18 cellular contexts compared by ENCODE assay signal in the genomic region with DNA sequence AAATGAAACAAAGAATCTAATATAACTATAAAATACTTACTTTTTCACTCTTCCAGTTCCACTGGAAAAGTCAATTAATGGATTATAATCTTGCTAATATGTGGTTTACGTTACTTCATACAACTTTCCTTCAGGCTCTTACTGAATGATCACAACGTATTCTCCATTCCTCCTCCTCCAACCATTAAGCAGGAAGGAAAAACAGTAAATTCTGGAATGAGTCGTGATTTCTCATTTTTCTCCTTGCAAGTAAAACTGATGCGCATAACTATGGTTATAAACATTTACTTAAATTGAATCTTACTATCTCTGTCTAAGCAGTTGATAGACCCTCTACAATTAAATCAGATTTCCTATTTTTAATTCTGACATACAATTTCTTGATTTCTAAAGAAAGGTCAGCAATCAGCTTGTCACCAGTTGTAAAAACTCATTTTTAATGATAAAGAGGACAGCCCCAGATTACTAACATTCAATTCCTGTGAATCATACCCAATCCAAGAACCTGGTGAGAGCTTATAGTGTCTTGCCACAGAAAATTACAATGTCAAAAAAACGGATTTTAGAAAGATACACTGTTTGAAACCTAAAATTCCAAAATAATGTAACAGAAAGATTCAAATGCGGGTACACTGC.
DNase-seq lines count a peak whose midpoint lies in the region; ATAC-seq and TF ChIP-seq lines count a peak whose summit lies in the region.
"Had no signal": no experiment of that assay in that cellular context is flagged by ENCODE, and none has a peak within 500 bp of the region (broad histone marks: within the 10 kb centered on the region; RNA-seq: fewer than 3 reads in every experiment).

No MANE protein-coding gene starts in this region.

- DNase-seq in ELR (ENCODE audit: low read depth) (peak; percentile 63), NCI-H226 (peak; percentile 20), chondrocyte (ENCODE audit: low spot score) (no peak), nephron progenitor cell (no peak), GM10248 (ENCODE audit: extremely low spot score) (no peak), MG63 (no peak)
- DNase-seq in activated CD4-positive, alpha-beta T cell treated with anti-CD3 and anti-CD28 coated beads for 1 hour = no peak
- DNase-seq: activated CD8-positive, alpha-beta memory T cell treated with anti-CD3 and anti-CD28 coated beads, Interleukin-2, amount 50 U/mL, for 4 hours; CD8-positive, alpha-beta T cell; cerebellar nuclear complex; left lung; natural killer cell; NCI-H1417 treated with DMSO at 0.1 percent for 48 hours; NCI-H510A; stimulated activated CD4-positive, alpha-beta T cell treated with anti-CD3 and anti-CD28 coated beads, Interleukin-2, amount 100 ng/mL, for 48 hours had no signal

- POLR2A ChIA-PET in GM10248 (lab: Yijun Ruan, JAX) = no interaction called here

- H3K4me3 ChIP-seq in MG63 = no peak overlapping the region
- H3K4me3 ChIP-seq: left lung, right atrium auricular region had no signal

- H3K36me3 Mint-ChIP-seq in chondrocyte (ENCODE audit: low read depth) (peaks cover 6% of the 10 kb centered on the region), nephron progenitor cell (ENCODE audit: low read depth) (peaks cover 45% of the 10 kb centered on the region)
- H3K36me3 Mint-ChIP-seq: natural killer cell had no signal

- TF ChIP-seq CTCF in chondrocyte (IDR thresholded peaks at IDR 0.05) (no peak), nephron progenitor cell (IDR thresholded peaks at IDR 0.05) (no peak), GM10248 (IDR thresholded peaks at IDR 0.05; ENCODE audit: control extremely low read depth, extremely low read depth, low read depth, missing control alignments) (no peak)

- peaks cover 60% of the 10 kb centered on the region for H3K4me1 Mint-ChIP-seq in chondrocyte (ENCODE audit: low read depth)
- H3K4me1 Mint-ChIP-seq in nephron progenitor cell = no peaks in the 10 kb centered on the region
- H3K4me1 Mint-ChIP-seq: natural killer cell had no signal

- CTCF ChIA-PET in GM10248 (lab: Yijun Ruan, JAX) = interaction anchor here (1.2 to 1.7 kb wide), 2 partner anchors 9 to 18 kb away, joined by 3 to 6 read pairs; no protein-coding TSS in a partner anchor

- peaks cover 18% of the 10 kb centered on the region for H3K36me3 ChIP-seq in MG63
- H3K36me3 ChIP-seq: right atrium auricular region had no signal

- ATAC-seq in GM18873 (IDR thresholded peaks at IDR 0.05; ENCODE audit: low FRiP score, unreplicated experiment) = no peak
- ATAC-seq: CD8-positive, alpha-beta T cell; left lung; natural killer cell had no signal

- H3K9me3 ChIP-seq in MG63 = no peaks in the 10 kb centered on the region
- H3K9me3 ChIP-seq: left lung, right atrium auricular region had no signal

- no peaks in the 10 kb centered on the region for H3K27me3 ChIP-seq in MG63
- H3K27me3 ChIP-seq: left lung, right atrium auricular region had no signal

- H3K27me3 Mint-ChIP-seq in chondrocyte (ENCODE audit: low read depth) = no peaks in the 10 kb centered on the region
- H3K27me3 Mint-ChIP-seq in nephron progenitor cell (ENCODE audit: low read depth, poor library complexity) = no peaks in the 10 kb centered on the region
- H3K27me3 Mint-ChIP-seq: activated naive CD4-positive, alpha-beta T cell treated with anti-CD3 and anti-CD28 coated beads, Interleukin-2, amount 50 U/mL, for 24 hours had no signal

- H3K9me3 Mint-ChIP-seq in chondrocyte (ENCODE audit: low read depth) = no peaks in the 10 kb centered on the region
- no peaks in the 10 kb centered on the region for H3K9me3 Mint-ChIP-seq in nephron progenitor cell
- H3K9me3 Mint-ChIP-seq: activated naive CD4-positive, alpha-beta T cell treated with anti-CD3 and anti-CD28 coated beads, Interleukin-2, amount 50 U/mL, for 24 hours; CD8-positive, alpha-beta T cell; natural killer cell had no signal

- H3K27ac Mint-ChIP-seq in chondrocyte (ENCODE audit: unreplicated experiment) (peak overlapping the region; percentile 38), nephron progenitor cell (peak overlapping the region; percentile 81)
- H3K27ac Mint-ChIP-seq: activated naive CD4-positive, alpha-beta T cell treated with anti-CD3 and anti-CD28 coated beads, Interleukin-2, amount 50 U/mL, for 24 hours; CD8-positive, alpha-beta T cell; natural killer cell had no signal

- H3K4me3 Mint-ChIP-seq in chondrocyte (ENCODE audit: unreplicated experiment) (no peak overlapping the region), nephron progenitor cell (no peak overlapping the region)
- H3K4me3 Mint-ChIP-seq: activated naive CD4-positive, alpha-beta T cell treated with anti-CD3 and anti-CD28 coated beads, Interleukin-2, amount 50 U/mL, for 24 hours; CD8-positive, alpha-beta T cell; natural killer cell had no signal

Comparison
In these comparisons a context has a peak if more than half of its experiments do, and no peak if none do; other contexts are left out.
1. DNase-seq: peak in ELR (single experiment) and NCI-H226 (single experiment); none in chondrocyte (single experiment), nephron progenitor cell (single experiment), GM10248 (single experiment), activated CD4-positive, alpha-beta T cell treated with anti-CD3 and anti-CD28 coated beads for 1 hour (single experiment) and MG63 (single experiment).